1 cellular context compared by ENCODE assay signal in genomic region chr4:125265846-125266245, GRCh38.
TF ChIP-seq lines count a peak whose summit lies in the region.

No MANE protein-coding gene starts in this region.

TF ChIP-seq in H1, 55 proteins besides CTCF, POLR2A, EP300 and RAD21:
- no peak for TF ChIP-seq NRF1 (IDR thresholded peaks at IDR 0.05; ENCODE audit: low read depth, low read length)
- no peak for TF ChIP-seq ASH2L (IDR thresholded peaks at IDR 0.05; ENCODE audit: low read length)
- TF ChIP-seq SIN3A (conservative IDR thresholded peaks at IDR 0.05 in 1 of 2, IDR thresholded peaks at IDR 0.05 in 1 of 2; ENCODE audit: low read depth in 1 of 2, low read length in 2 of 2): no peak
- TF ChIP-seq SAP30 (IDR thresholded peaks at IDR 0.05; ENCODE audit: insufficient read depth, insufficient replicate concordance, low read length): no peak
- TF ChIP-seq EZH2 (IDR thresholded peaks at IDR 0.05; ENCODE audit: low read depth, low read length, severe bottlenecking): no peak
- TF ChIP-seq RFX5 (IDR thresholded peaks at IDR 0.05; ENCODE audit: borderline replicate concordance, low read depth, low read length): no peak
- no peak for TF ChIP-seq BCL11A (IDR thresholded peaks at IDR 0.05; ENCODE audit: low read depth in 2 of 2, low read length in 2 of 2)
- TF ChIP-seq FOSL1 (IDR thresholded peaks at IDR 0.05; ENCODE audit: insufficient read depth, low read depth, low read length): no peak
- no peak for TF ChIP-seq SP2 (IDR thresholded peaks at IDR 0.05; ENCODE audit: low read length)
- no peak for TF ChIP-seq USF2 (IDR thresholded peaks at IDR 0.05; ENCODE audit: low read length)
